ENCODE assay signal across 1 cellular context in genomic region chr15:31036783-31037182, GRCh38.
TF ChIP-seq lines count a peak whose summit lies in the region.

No MANE protein-coding gene starts in this region.

TF ChIP-seq in HepG2, 621 proteins besides CTCF, POLR2A, EP300 and RAD21 (continued from another document):
- TF ChIP-seq ZNF781 (CRISPR knock-in tag; IDR thresholded peaks at IDR 0.05; ENCODE audit: borderline replicate concordance, not compliant biosample characterization): no peak
